In genomic region chr14:105301103-105301914, GRCh38 we compare ENCODE assay signal across 8 cellular contexts. TPM values are rescaled to one million over a fixed set of nuclear protein-coding genes. Genes with fewer than 3 reads are reported as not detected.
DNase-seq lines count a peak whose midpoint lies in the region; ATAC-seq and TF ChIP-seq lines count a peak whose summit lies in the region.

No MANE protein-coding gene starts in this region.

- POLR2A ChIA-PET in GM10248 (lab: Yijun Ruan, JAX): interaction anchor here (0.6 to 1.3 kb wide), 6 partner anchors 13 to 422 kb away, joined by 3 to 9 read pairs (median 3); partner anchors contain the start of gene PACS2

- peaks cover 27% of the 10 kb centered on the region for H3K4me1 Mint-ChIP-seq in activated naive CD8-positive, alpha-beta T cell treated with anti-CD3 and anti-CD28 coated beads for 36 hours
- no peaks in the 10 kb centered on the region for H3K4me1 Mint-ChIP-seq in glutamatergic neuron (ENCODE audit: low read depth, unreplicated experiment)

- no peak for TF ChIP-seq POLR2A in testis (IDR thresholded peaks at IDR 0.05)

- H3K4me2 ChIP-seq in osteoblast (ENCODE audit: insufficient read depth, low read length): peak overlapping the region; percentile 80

- peaks cover 4% of the 10 kb centered on the region for H3K4me1 ChIP-seq in osteoblast (ENCODE audit: insufficient read depth, low read length)
- no peaks in the 10 kb centered on the region for H3K4me1 ChIP-seq in testis

- H3K4me3 ChIP-seq in osteoblast (ENCODE audit: insufficient read depth, low read length): peak overlapping the region; percentile 89
- peak overlapping the region; percentile 78 to 82 for H3K4me3 ChIP-seq in testis

- H3K36me3 Mint-ChIP-seq in activated naive CD8-positive, alpha-beta T cell treated with anti-CD3 and anti-CD28 coated beads for 36 hours: peaks cover 5% of the 10 kb centered on the region
- H3K36me3 Mint-ChIP-seq in glutamatergic neuron (ENCODE audit: unreplicated experiment): peaks cover 8% of the 10 kb centered on the region

- peak; percentile 60 for ATAC-seq in HG02610 (IDR thresholded peaks at IDR 0.05; ENCODE audit: unreplicated experiment)

- peak overlapping the region; percentile 79 for H3K4me3 Mint-ChIP-seq in activated naive CD8-positive, alpha-beta T cell treated with anti-CD3 and anti-CD28 coated beads for 36 hours
- H3K4me3 Mint-ChIP-seq in glutamatergic neuron (ENCODE audit: unreplicated experiment): peak overlapping the region; percentile 93

- H3K9me3 ChIP-seq in osteoblast (ENCODE audit: low read depth, low read length): no peaks in the 10 kb centered on the region
- H3K9me3 ChIP-seq in testis: no peaks in the 10 kb centered on the region

- H3K27me3 Mint-ChIP-seq in activated naive CD8-positive, alpha-beta T cell treated with anti-CD3 and anti-CD28 coated beads for 36 hours: no peaks in the 10 kb centered on the region
- H3K27me3 Mint-ChIP-seq in glutamatergic neuron (ENCODE audit: unreplicated experiment): peaks cover 8% of the 10 kb centered on the region

- intact Hi-C loops in testis (cut with DNase I; ENCODE audit: low total_unique reads): no loop called here

- H3K36me3 ChIP-seq in osteoblast (ENCODE audit: insufficient read depth, low read length) (no peaks in the 10 kb centered on the region), testis (ENCODE audit: low read depth, missing control alignments) (no peaks in the 10 kb centered on the region)

- peaks cover 11% of the 10 kb centered on the region for H4K20me1 ChIP-seq in osteoblast (ENCODE audit: insufficient read depth, low read length)

- CTCF ChIA-PET in GM10248 (lab: Yijun Ruan, JAX): interaction anchor here (0.8 to 1.8 kb wide), 9 partner anchors 10 to 1230 kb away, joined by 3 to 7 read pairs (median 4); no protein-coding TSS in a partner anchor

- TF ChIP-seq CTCF in GM10248 (IDR thresholded peaks at IDR 0.05; ENCODE audit: control extremely low read depth, extremely low read depth, low read depth, missing control alignments): no peak
- TF ChIP-seq CTCF in glutamatergic neuron (IDR thresholded peaks at IDR 0.05; ENCODE audit: partially characterized antibody, unreplicated experiment): no peak
- no peak for TF ChIP-seq CTCF in osteoblast (IDR thresholded peaks at IDR 0.05; ENCODE audit: extremely low read depth, low read depth, low read length)
- no peak for TF ChIP-seq CTCF in testis (IDR thresholded peaks at IDR 0.05)

- peak overlapping the region; percentile 94 for H2AFZ ChIP-seq in osteoblast (ENCODE audit: low read length)

- peak overlapping the region; percentile 76 for H3K27ac ChIP-seq in osteoblast (ENCODE audit: low read depth, low read length)
- H3K27ac ChIP-seq in testis: peak overlapping the region; percentile 79 to 91

- peaks cover 35% of the 10 kb centered on the region for H3K79me2 ChIP-seq in osteoblast (ENCODE audit: insufficient read depth, low read length)

- H3K27me3 ChIP-seq in osteoblast (ENCODE audit: insufficient read depth, low read length): no peaks in the 10 kb centered on the region
- H3K27me3 ChIP-seq in testis: no peaks in the 10 kb centered on the region

- 8 to 9% methylated on average over 28 to 61 of the region's 65 CpGs for WGBS in testis, 2 donors

- H3K27ac Mint-ChIP-seq in activated naive CD8-positive, alpha-beta T cell treated with anti-CD3 and anti-CD28 coated beads for 36 hours: peak overlapping the region; percentile 91
- peak overlapping the region; percentile 80 for H3K27ac Mint-ChIP-seq in glutamatergic neuron (ENCODE audit: unreplicated experiment)

- H3K9me3 Mint-ChIP-seq in activated naive CD8-positive, alpha-beta T cell treated with anti-CD3 and anti-CD28 coated beads for 36 hours: peaks cover 1% of the 10 kb centered on the region
- H3K9me3 Mint-ChIP-seq in glutamatergic neuron (ENCODE audit: unreplicated experiment): peaks cover 16% of the 10 kb centered on the region

- DNase-seq in GM10248 (ENCODE audit: extremely low spot score) (peak; percentile 100), NCI-H1092 treated with DMSO at 0.1 percent for 48 hours (lab: John Stamatoyannopoulos, UW) (peak; percentile 93), SKM-1 (lab: John Stamatoyannopoulos, UW; ENCODE audit: unreplicated experiment) (peak; percentile 69), glutamatergic neuron (peak; percentile 100), osteoblast (ENCODE audit: insufficient read length, low spot score, missing footprints) (peak; percentile 100), testis (peak; percentile 99)
- DNase-seq in activated naive CD8-positive, alpha-beta T cell treated with anti-CD3 and anti-CD28 coated beads for 36 hours: peak; percentile 99

RNA-seq across cellular contexts. Expression of gene BRF1, which starts 0.5 kb away (rescaled TPM):
- total RNA-seq in activated naive CD8-positive, alpha-beta T cell treated with anti-CD3 and anti-CD28 coated beads for 36 hours: 10 to 100 TPM; 21.9 to 22.8 TPM
- total RNA-seq in glutamatergic neuron (ENCODE audit: unreplicated experiment) (54.6 TPM), osteoblast (33.6 and 34.4 TPM in 2 replicates), testis (100 to 1,000 TPM in 1 of 2 donors, 10 to 100 TPM in 1; 95.3 to 112 TPM)
- 30.3 TPM for polyA plus RNA-seq in testis (ENCODE audit: insufficient read depth, low read depth, low replicate concordance)

RNA-seq across cellular contexts. Expression of gene PACS2, which starts 13.2 kb away (rescaled TPM):
- total RNA-seq in activated naive CD8-positive, alpha-beta T cell treated with anti-CD3 and anti-CD28 coated beads for 36 hours: 10 to 100 TPM; 21.1 to 22.2 TPM
- total RNA-seq in glutamatergic neuron (ENCODE audit: unreplicated experiment) (263 TPM), osteoblast (81.1 and 81.3 TPM in 2 replicates), testis (100 to 1,000 TPM; 167 to 174 TPM)
- 99.2 TPM for polyA plus RNA-seq in testis (ENCODE audit: insufficient read depth, low read depth, low replicate concordance)

RNA-seq across cellular contexts. Expression of gene BTBD6, which starts 53.0 kb away (rescaled TPM):
- total RNA-seq in activated naive CD8-positive, alpha-beta T cell treated with anti-CD3 and anti-CD28 coated beads for 36 hours: 10 to 100 TPM; 33.9 to 35.2 TPM
- 36.3 TPM for total RNA-seq in glutamatergic neuron (ENCODE audit: unreplicated experiment)
- 54.3 and 60.1 TPM in 2 replicates for total RNA-seq in osteoblast
- 10 to 100 TPM; 84.1 to 97.6 TPM for total RNA-seq in testis
- 120 TPM for polyA plus RNA-seq in testis (ENCODE audit: insufficient read depth, low read depth, low replicate concordance)

Comparison
In these comparisons a context has a peak if more than half of its experiments do, and no peak if none do; other contexts are left out.
1. Peak in every context shown above with its lines: DNase-seq, ATAC-seq, H3K4me3 ChIP-seq and H3K27ac ChIP-seq.